ENCODE assay signal across 1 cellular context in the genomic region with DNA sequence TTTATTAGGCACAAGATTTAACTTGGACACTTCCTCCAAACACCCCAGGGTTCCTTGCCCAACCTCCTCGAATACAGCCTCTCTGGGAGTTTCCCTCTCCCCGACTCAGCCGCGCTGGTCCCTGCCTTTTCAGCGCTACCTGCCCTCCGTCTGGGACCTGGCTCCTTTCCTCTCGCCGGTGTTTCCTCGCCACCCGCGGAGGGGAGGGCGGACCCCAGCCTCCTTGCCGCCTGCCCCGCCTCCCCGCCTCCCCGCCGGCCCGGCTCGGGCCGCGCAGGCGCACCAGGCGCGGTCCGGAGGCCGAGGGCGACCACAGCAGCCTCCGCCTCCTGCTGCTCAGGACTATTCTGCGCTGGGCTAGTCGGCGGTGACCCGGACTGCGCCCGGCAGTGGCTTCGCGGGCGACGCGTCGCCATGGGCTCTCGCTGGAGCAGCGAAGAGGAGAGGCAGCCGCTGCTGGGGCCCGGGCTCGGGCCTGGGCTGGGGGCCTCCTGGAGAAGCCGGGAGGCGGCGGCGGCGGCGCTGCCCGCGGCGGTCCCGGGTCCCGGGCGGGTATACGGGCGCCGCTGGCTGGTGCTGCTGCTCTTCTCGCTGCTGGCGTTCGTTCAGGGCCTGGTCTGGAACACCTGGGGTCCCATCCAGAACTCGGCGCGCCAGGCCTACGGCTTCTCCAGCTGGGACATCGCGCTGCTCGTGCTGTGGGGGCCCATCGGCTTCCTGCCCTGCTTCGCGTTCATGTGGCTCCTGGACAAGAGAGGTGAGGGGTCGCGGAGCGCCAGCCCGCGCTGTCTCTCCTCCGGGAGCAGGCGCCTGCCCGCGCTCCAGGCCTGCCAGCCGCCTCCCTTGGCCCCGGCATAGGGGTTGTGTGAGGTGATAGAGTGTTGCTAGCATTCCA.
TF ChIP-seq lines count a peak whose summit lies in the region.

A gene with protein sequence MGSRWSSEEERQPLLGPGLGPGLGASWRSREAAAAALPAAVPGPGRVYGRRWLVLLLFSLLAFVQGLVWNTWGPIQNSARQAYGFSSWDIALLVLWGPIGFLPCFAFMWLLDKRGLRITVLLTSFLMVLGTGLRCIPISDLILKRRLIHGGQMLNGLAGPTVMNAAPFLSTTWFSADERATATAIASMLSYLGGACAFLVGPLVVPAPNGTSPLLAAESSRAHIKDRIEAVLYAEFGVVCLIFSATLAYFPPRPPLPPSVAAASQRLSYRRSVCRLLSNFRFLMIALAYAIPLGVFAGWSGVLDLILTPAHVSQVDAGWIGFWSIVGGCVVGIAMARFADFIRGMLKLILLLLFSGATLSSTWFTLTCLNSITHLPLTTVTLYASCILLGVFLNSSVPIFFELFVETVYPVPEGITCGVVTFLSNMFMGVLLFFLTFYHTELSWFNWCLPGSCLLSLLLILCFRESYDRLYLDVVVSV (plus strand): TSS at position 291 of the 895 bp plus-strand sequence. CDS start 124 bp downstream, at position 415.

TF ChIP-seq in K562, 482 proteins besides CTCF, POLR2A, EP300 and RAD21 (continued from another document):
- peak; percentile 64 for TF ChIP-seq KDM5B (IDR thresholded peaks at IDR 0.05; ENCODE audit: insufficient replicate concordance, low read depth, low read length)
- no peak for TF ChIP-seq SMAD3 (CRISPR knock-in tag; conservative IDR thresholded peaks at IDR 0.05)
- no peak for TF ChIP-seq BRD9 (IDR thresholded peaks at IDR 0.05; ENCODE audit: low read depth, partially characterized antibody)
- TF ChIP-seq MAFK (IDR thresholded peaks at IDR 0.05; ENCODE audit: low read length), result no peak
- TF ChIP-seq, protein P1, sequence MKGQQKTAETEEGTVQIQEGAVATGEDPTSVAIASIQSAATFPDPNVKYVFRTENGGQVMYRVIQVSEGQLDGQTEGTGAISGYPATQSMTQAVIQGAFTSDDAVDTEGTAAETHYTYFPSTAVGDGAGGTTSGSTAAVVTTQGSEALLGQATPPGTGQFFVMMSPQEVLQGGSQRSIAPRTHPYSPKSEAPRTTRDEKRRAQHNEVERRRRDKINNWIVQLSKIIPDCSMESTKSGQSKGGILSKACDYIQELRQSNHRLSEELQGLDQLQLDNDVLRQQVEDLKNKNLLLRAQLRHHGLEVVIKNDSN (CRISPR knock-in tag; IDR thresholded peaks at IDR 0.05), result no peak
- no peak for TF ChIP-seq ILK (tag; IDR thresholded peaks at IDR 0.05; ENCODE audit: borderline replicate concordance, low read depth)
- no peak for TF ChIP-seq ZNF77 (CRISPR knock-in tag; IDR thresholded peaks at IDR 0.05)
- TF ChIP-seq MTA3 (IDR thresholded peaks at IDR 0.05; ENCODE audit: borderline replicate concordance), result 0 out of 2 replicates have a peak, but pooled peaks have one; percentile 23
- TF ChIP-seq CTBP1 (IDR thresholded peaks at IDR 0.05; ENCODE audit: borderline replicate concordance), result no peak; the same call in 1 of the 2 replicates
- no peak for TF ChIP-seq ZNF263 (CRISPR knock-in tag; IDR thresholded peaks at IDR 0.05; ENCODE audit: borderline replicate concordance)
- TF ChIP-seq TCF7L2 (IDR thresholded peaks at IDR 0.05; ENCODE audit: low read depth, low read length), result no peak
- TF ChIP-seq SMAD1 (IDR thresholded peaks at IDR 0.05; ENCODE audit: low read depth, low read length, partially characterized antibody), result no peak
- no peak for TF ChIP-seq TAF7 (tag; IDR thresholded peaks at IDR 0.05)
- no peak for TF ChIP-seq MEF2A (IDR thresholded peaks at IDR 0.05; ENCODE audit: control insufficient read depth, low read depth, low read length)
- TF ChIP-seq SUPT5H (IDR thresholded peaks at IDR 0.05), result no peak; the same call in 1 of the 2 replicates
- TF ChIP-seq POLR2G (IDR thresholded peaks at IDR 0.05; ENCODE audit: low read depth, low read length), result peak; percentile 93
- TF ChIP-seq SNAPC5 (CRISPR knock-in tag; IDR thresholded peaks at IDR 0.05), result no peak
- peak; percentile 77; the same call in 1 of the 2 replicates for TF ChIP-seq L3MBTL2 (IDR thresholded peaks at IDR 0.05)
- no peak for TF ChIP-seq ZNF586 (CRISPR knock-in tag; conservative IDR thresholded peaks at IDR 0.05)
- TF ChIP-seq, protein P2, sequence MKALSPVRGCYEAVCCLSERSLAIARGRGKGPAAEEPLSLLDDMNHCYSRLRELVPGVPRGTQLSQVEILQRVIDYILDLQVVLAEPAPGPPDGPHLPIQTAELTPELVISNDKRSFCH (CRISPR knock-in tag; IDR thresholded peaks at IDR 0.05), result no peak
- TF ChIP-seq, protein P2 (tag; IDR thresholded peaks at IDR 0.05), result 0 out of 2 replicates have a peak, but pooled peaks have one; percentile 28
- TF ChIP-seq SAP30 (IDR thresholded peaks at IDR 0.05; ENCODE audit: borderline replicate concordance, insufficient read depth, low read depth, low read length, poor library complexity, severe bottlenecking), result peak; percentile 37
- no peak for TF ChIP-seq BCOR (IDR thresholded peaks at IDR 0.05)
- TF ChIP-seq EGR1 (conservative IDR thresholded peaks at IDR 0.05), result no peak
- TF ChIP-seq, protein P3, sequence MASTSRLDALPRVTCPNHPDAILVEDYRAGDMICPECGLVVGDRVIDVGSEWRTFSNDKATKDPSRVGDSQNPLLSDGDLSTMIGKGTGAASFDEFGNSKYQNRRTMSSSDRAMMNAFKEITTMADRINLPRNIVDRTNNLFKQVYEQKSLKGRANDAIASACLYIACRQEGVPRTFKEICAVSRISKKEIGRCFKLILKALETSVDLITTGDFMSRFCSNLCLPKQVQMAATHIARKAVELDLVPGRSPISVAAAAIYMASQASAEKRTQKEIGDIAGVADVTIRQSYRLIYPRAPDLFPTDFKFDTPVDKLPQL (IDR thresholded peaks at IDR 0.05; ENCODE audit: extremely low read depth, insufficient read length), result no peak
- no peak for TF ChIP-seq CCNT2 (IDR thresholded peaks at IDR 0.05; ENCODE audit: borderline replicate concordance, extremely low read depth, insufficient read length, low read depth, low read length)
- peak; percentile 86 for TF ChIP-seq ZFX (CRISPR knock-in tag; IDR thresholded peaks at IDR 0.05)
- TF ChIP-seq ZZZ3 (IDR thresholded peaks at IDR 0.05), result no peak
- no peak for TF ChIP-seq ZNF766 (CRISPR knock-in tag; conservative IDR thresholded peaks at IDR 0.05)
- TF ChIP-seq FOXM1 (IDR thresholded peaks at IDR 0.05; ENCODE audit: low read depth), result no peak
- TF ChIP-seq FOXM1 (CRISPR knock-in tag; IDR thresholded peaks at IDR 0.05; ENCODE audit: low read depth), result no peak; the same call in 1 of the 2 replicates
